ENCODE assay signal across 8 cellular contexts in genomic region chr1:26900001-26900814, GRCh38. TPM values are rescaled to one million over a fixed set of nuclear protein-coding genes. Genes with fewer than 3 reads are reported as not detected.
DNase-seq lines count a peak whose midpoint lies in the region; ATAC-seq and TF ChIP-seq lines count a peak whose summit lies in the region.

Gene GPATCH3, minus strand, starts transcription at chr1:26900467. Its CDS starts 25 bp downstream, at chr1:26900442.

- intact Hi-C loops in T-helper 2 cell treated with Interferon-gamma antibody and Interleukin-4, amounts not matched to agents 100 ng/mL and 5 ng/mL, for 36 hours (cut with micrococcal nuclease), result loop anchor here (1.0 to 2.0 kb wide), 2 partner anchors 21 to 35 kb away; partner anchors contain the start of gene NUDC
- intact Hi-C loops in left ventricle myocardium superior (cut with micrococcal nuclease), result no loop called here
- intact Hi-C loops in posterior vena cava (cut with DNase I), result no loop called here

- ATAC-seq in HG02678 (IDR thresholded peaks at IDR 0.05; ENCODE audit: unreplicated experiment) (peak; percentile 87), left ventricle myocardium superior (peak; percentile 93)

- DNase-seq in G401 (ENCODE audit: low spot score) (peak; percentile 92), NCI-H1694 treated with DMSO at 0.1 percent for 48 hours (lab: John Stamatoyannopoulos, UW) (peak; percentile 79), anterior cingulate cortex (lab: John Stamatoyannopoulos, UW) (peak; percentile 23 to 89 (median 76)), left ventricle myocardium superior (peak; percentile 95), posterior vena cava (ENCODE audit: low spot score) (peak; percentile 97), type B pancreatic cell (ENCODE audit: extremely low spot score, unreplicated experiment) (peak; percentile 91)

- peak within 1 kb of the TSS; percentile 94 for H3K4me3 Mint-ChIP-seq in type B pancreatic cell

- TF ChIP-seq CTCF in type B pancreatic cell (conservative IDR thresholded peaks at IDR 0.05), result no peak

- H3K27me3 Mint-ChIP-seq in type B pancreatic cell, result no peaks in the 10 kb centered on the region

- H3K36me3 Mint-ChIP-seq in type B pancreatic cell, result peaks cover 9% of the 10 kb centered on the region

- peak within 1 kb of the TSS; percentile 95 for H3K27ac Mint-ChIP-seq in type B pancreatic cell

- peaks cover 19% of the 10 kb centered on the region for H3K4me1 Mint-ChIP-seq in type B pancreatic cell (ENCODE audit: unreplicated experiment)

- no peaks in the 10 kb centered on the region for H3K9me3 Mint-ChIP-seq in type B pancreatic cell

- in situ Hi-C loops in G401 (cut with HindIII; ENCODE audit: low sequenced_read_pairs), result no loop called here

RNA-seq across cellular contexts. Expression of gene GPATCH3, which starts in this region (rescaled TPM):
- 13.1 and 22.0 TPM in 2 replicates for total RNA-seq in G401 (2014; rRNA removed; shearing (Covaris generic))
- total RNA-seq in T-helper 2 cell treated with Interferon-gamma antibody and Interleukin-4, amounts not matched to agents 100 ng/mL and 5 ng/mL, for 36 hours, result 13.9 and 15.8 TPM in 2 replicates
- total RNA-seq in left ventricle myocardium superior (10.2 TPM), posterior vena cava (1 to 10 TPM; 7.1 to 9.2 TPM), type B pancreatic cell (ENCODE audit: low replicate concordance) (19.2 and 23.7 TPM in 2 replicates)

Comparison
In these comparisons a context has a peak if more than half of its experiments do, and no peak if none do; other contexts are left out.
1. Peak in every context shown above with its lines: DNase-seq and ATAC-seq.